13 cellular contexts compared by ENCODE assay signal in the genomic region with DNA sequence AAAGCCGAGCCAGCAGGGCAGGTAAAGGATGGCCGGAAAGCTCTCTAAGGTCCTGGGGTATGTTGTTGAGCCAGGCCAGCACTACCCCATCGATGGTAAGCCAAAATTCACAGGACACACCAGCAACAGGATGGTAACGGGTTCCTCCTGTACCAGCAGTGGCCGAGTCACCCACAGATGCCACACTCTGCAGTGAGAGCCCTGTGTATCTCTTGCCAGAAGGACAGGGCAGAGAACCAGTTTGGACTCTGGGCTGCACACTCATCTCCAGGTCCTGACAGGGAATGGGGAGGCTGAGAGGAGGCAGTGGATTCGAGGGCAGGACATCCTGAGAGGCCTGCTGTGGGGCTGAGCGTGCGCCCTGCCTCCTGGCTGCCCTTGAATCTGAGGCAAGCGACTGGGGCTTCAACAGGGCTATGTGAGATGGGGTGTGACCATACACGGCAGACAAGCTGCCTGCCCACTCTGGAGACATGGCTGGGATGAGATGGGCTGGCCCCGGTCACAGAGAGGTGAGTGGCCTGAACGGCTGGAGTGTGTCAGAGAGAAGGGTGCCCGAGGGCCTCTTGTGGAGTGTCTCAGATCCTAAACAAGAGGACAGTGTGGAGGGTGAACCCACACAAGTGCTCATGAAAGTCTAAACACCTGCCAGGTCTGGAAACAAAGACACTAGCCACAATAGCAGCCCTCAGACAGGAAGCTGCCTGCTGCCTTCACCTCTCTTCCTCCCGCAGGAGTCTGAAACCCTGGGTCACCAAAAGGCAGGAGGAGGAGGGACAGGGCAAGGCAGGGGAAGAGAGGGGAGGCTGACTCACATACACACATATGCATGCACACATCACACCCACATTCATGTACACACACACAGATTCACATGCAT.
DNase-seq lines count a peak whose midpoint lies in the region; ATAC-seq lines count a peak whose summit lies in the region.
"Had no signal": no experiment of that assay in that cellular context is flagged by ENCODE, and none has a peak within 500 bp of the region (broad histone marks: within the 10 kb centered on the region; RNA-seq: fewer than 3 reads in every experiment).

No MANE protein-coding gene starts in this region.

- ATAC-seq in activated naive CD8-positive, alpha-beta T cell treated with anti-CD3 and anti-CD28 coated beads, Interleukin-2, amount 50 U/mL, for 24 hours: peak; percentile 17
- ATAC-seq in activated T-helper 17 cell treated with anti-CD3 and anti-CD28 coated beads, Interleukin-2, amount 50 U/mL, for 72 hours (replicated peaks): no peak
- no peak for ATAC-seq in HG03354 (IDR thresholded peaks at IDR 0.05; ENCODE audit: poor library complexity, severe bottlenecking, unreplicated experiment)

- H3K36me3 Mint-ChIP-seq in activated naive CD4-positive, alpha-beta T cell treated with anti-CD3 and anti-CD28 coated beads, Interleukin-2, amount 10 ng/mL, durations not matched to agents 7 days and 5 days: no peaks in the 10 kb centered on the region
- no peaks in the 10 kb centered on the region for H3K36me3 Mint-ChIP-seq in activated naive CD8-positive, alpha-beta T cell treated with anti-CD3 and anti-CD28 coated beads, Interleukin-2, amount 50 U/mL, for 24 hours (ENCODE audit: low read depth)
- no peaks in the 10 kb centered on the region for H3K36me3 Mint-ChIP-seq in activated T-helper 17 cell treated with anti-CD3 and anti-CD28 coated beads, Interleukin-2, amount 50 U/mL, for 72 hours (ENCODE audit: low read depth)
- H3K36me3 Mint-ChIP-seq: CD4-positive, alpha-beta memory T cell had no signal

- CTCF ChIA-PET in activated naive CD4-positive, alpha-beta T cell treated with anti-CD3 and anti-CD28 coated beads, Interleukin-2, amount 10 ng/mL, durations not matched to agents 7 days and 5 days (lab: Charles Lee): no interaction called here

- peaks cover 15% of the 10 kb centered on the region for H3K4me1 Mint-ChIP-seq in activated naive CD4-positive, alpha-beta T cell treated with anti-CD3 and anti-CD28 coated beads, Interleukin-2, amount 10 ng/mL, durations not matched to agents 7 days and 5 days
- H3K4me1 Mint-ChIP-seq in activated naive CD8-positive, alpha-beta T cell treated with anti-CD3 and anti-CD28 coated beads, Interleukin-2, amount 50 U/mL, for 24 hours: no peaks in the 10 kb centered on the region
- H3K4me1 Mint-ChIP-seq in activated T-helper 17 cell treated with anti-CD3 and anti-CD28 coated beads, Interleukin-2, amount 50 U/mL, for 72 hours: no peaks in the 10 kb centered on the region

- intact Hi-C loops in posterior vena cava (cut with DNase I): no loop called here

- H3K27me3 Mint-ChIP-seq in activated naive CD4-positive, alpha-beta T cell treated with anti-CD3 and anti-CD28 coated beads, Interleukin-2, amount 10 ng/mL, durations not matched to agents 7 days and 5 days: peaks cover 15% of the 10 kb centered on the region
- H3K27me3 Mint-ChIP-seq in activated naive CD8-positive, alpha-beta T cell treated with anti-CD3 and anti-CD28 coated beads, Interleukin-2, amount 50 U/mL, for 24 hours: peaks cover 3% of the 10 kb centered on the region
- peaks cover 13% of the 10 kb centered on the region for H3K27me3 Mint-ChIP-seq in activated T-helper 17 cell treated with anti-CD3 and anti-CD28 coated beads, Interleukin-2, amount 50 U/mL, for 72 hours

- H3K4me3 Mint-ChIP-seq in activated naive CD4-positive, alpha-beta T cell treated with anti-CD3 and anti-CD28 coated beads, Interleukin-2, amount 10 ng/mL, durations not matched to agents 7 days and 5 days: no peak overlapping the region
- no peak overlapping the region for H3K4me3 Mint-ChIP-seq in activated naive CD8-positive, alpha-beta T cell treated with anti-CD3 and anti-CD28 coated beads, Interleukin-2, amount 50 U/mL, for 24 hours
- H3K4me3 Mint-ChIP-seq in activated T-helper 17 cell treated with anti-CD3 and anti-CD28 coated beads, Interleukin-2, amount 50 U/mL, for 72 hours: no peak overlapping the region
- H3K4me3 Mint-ChIP-seq: CD4-positive, alpha-beta memory T cell had no signal

- peak overlapping the region; percentile 4 for H3K27ac Mint-ChIP-seq in activated naive CD4-positive, alpha-beta T cell treated with anti-CD3 and anti-CD28 coated beads, Interleukin-2, amount 10 ng/mL, durations not matched to agents 7 days and 5 days
- no peak overlapping the region for H3K27ac Mint-ChIP-seq in activated naive CD8-positive, alpha-beta T cell treated with anti-CD3 and anti-CD28 coated beads, Interleukin-2, amount 50 U/mL, for 24 hours
- H3K27ac Mint-ChIP-seq in activated T-helper 17 cell treated with anti-CD3 and anti-CD28 coated beads, Interleukin-2, amount 50 U/mL, for 72 hours: no peak overlapping the region

- H3K9me3 Mint-ChIP-seq in activated naive CD4-positive, alpha-beta T cell treated with anti-CD3 and anti-CD28 coated beads, Interleukin-2, amount 10 ng/mL, durations not matched to agents 7 days and 5 days: no peaks in the 10 kb centered on the region
- H3K9me3 Mint-ChIP-seq in activated naive CD8-positive, alpha-beta T cell treated with anti-CD3 and anti-CD28 coated beads, Interleukin-2, amount 50 U/mL, for 24 hours: no peaks in the 10 kb centered on the region
- no peaks in the 10 kb centered on the region for H3K9me3 Mint-ChIP-seq in activated T-helper 17 cell treated with anti-CD3 and anti-CD28 coated beads, Interleukin-2, amount 50 U/mL, for 72 hours
- H3K9me3 Mint-ChIP-seq: CD4-positive, alpha-beta memory T cell had no signal

- DNase-seq in activated naive CD4-positive, alpha-beta T cell treated with anti-CD3 and anti-CD28 coated beads, Interleukin-2, amount 10 ng/mL, durations not matched to agents 7 days and 5 days: peak; percentile 40
- DNase-seq in activated naive CD4-positive, alpha-beta T cell treated with anti-CD3 and anti-CD28 coated beads, Interleukin-2, amount 50 U/mL, for 16 hours: no peak
- DNase-seq in NCI-H2107 (lab: John Stamatoyannopoulos, UW) (peak; percentile 58), posterior vena cava (ENCODE audit: low spot score) (peak; percentile 62), mesenteric fat pad (ENCODE audit: low spot score) (no peak)
- no peak for DNase-seq in activated naive CD8-positive, alpha-beta T cell treated with anti-CD3 and anti-CD28 coated beads, Interleukin-2, amount 50 U/mL, for 24 hours
- DNase-seq: CD4-positive, alpha-beta memory T cell; GF-D8; NCI-H226; Peyer's patch; WERI-Rb-1 had no signal

Comparison
In these comparisons a context has a peak if more than half of its experiments do, and no peak if none do; other contexts are left out.
1. DNase-seq: peak in activated naive CD4-positive, alpha-beta T cell treated with anti-CD3 and anti-CD28 coated beads, Interleukin-2, amount 10 ng/mL, durations not matched to agents 7 days and 5 days (single experiment), NCI-H2107 (single experiment) and posterior vena cava (single experiment); none in activated naive CD4-positive, alpha-beta T cell treated with anti-CD3 and anti-CD28 coated beads, Interleukin-2, amount 50 U/mL, for 16 hours (single experiment), activated naive CD8-positive, alpha-beta T cell treated with anti-CD3 and anti-CD28 coated beads, Interleukin-2, amount 50 U/mL, for 24 hours (single experiment) and mesenteric fat pad (single experiment).